ENCODE assay signal across 26 cellular contexts in genomic region chr6:67393356-67393755, GRCh38.
"Had no signal": no experiment of that assay in that cellular context is flagged by ENCODE, and none has a peak within 500 bp of the region (broad histone marks: within the 10 kb centered on the region; RNA-seq: fewer than 3 reads in every experiment).

No MANE protein-coding gene starts in this region.

- H3K36me3 ChIP-seq: esophagus squamous epithelium, gastroesophageal sphincter, heart right ventricle, left lung, lower lobe of right lung, ovary, sigmoid colon, stomach, thyroid gland had no signal

- H3K4me3 ChIP-seq: esophagus squamous epithelium, gastroesophageal sphincter, heart right ventricle, left lung, lower lobe of right lung, ovary, psoas muscle, sigmoid colon, stomach, thyroid gland had no signal

- DNase-seq: cortex of kidney; effector memory CD8-positive, alpha-beta T cell; erythroblast; esophagus squamous epithelium; foreskin keratinocyte; heart right ventricle; hippocampal formation; left cardiac atrium; left lung; lower lobe of right lung; naive thymus-derived CD8-positive, alpha-beta T cell; nephron progenitor cell; nucleus accumbens; ovary; posterior cingulate gyrus; psoas muscle; right cardiac atrium; sigmoid colon; small intestine; stimulated activated CD4-positive, alpha-beta T cell treated with anti-CD3 and anti-CD28 coated beads, Interleukin-15, amount 100 ng/mL, for 24 hours; stimulated activated CD4-positive, alpha-beta T cell treated with anti-CD3 and anti-CD28 coated beads, Interleukin-2, amount 100 ng/mL, for 48 hours; stimulated activated naive CD4-positive, alpha-beta T cell treated with Interleukin-2 at 50 U/mL for 16 hours; stomach; thyroid gland; trophoblast cell had no signal

- H3K9me3 ChIP-seq: gastroesophageal sphincter, lower lobe of right lung, ovary, psoas muscle, sigmoid colon, thyroid gland had no signal

- H3K4me1 ChIP-seq: esophagus squamous epithelium, foreskin keratinocyte, gastroesophageal sphincter, heart right ventricle, left lung, lower lobe of right lung, psoas muscle, sigmoid colon, stomach, thyroid gland had no signal

- H3K27ac ChIP-seq: esophagus squamous epithelium, foreskin keratinocyte, gastroesophageal sphincter, heart right ventricle, left lung, lower lobe of right lung, ovary, psoas muscle, sigmoid colon, stomach, thyroid gland had no signal

- ATAC-seq: effector memory CD8-positive, alpha-beta T cell; foreskin keratinocyte; gastroesophageal sphincter; heart right ventricle; left cardiac atrium; left lung; lower lobe of right lung; naive thymus-derived CD8-positive, alpha-beta T cell; psoas muscle; right cardiac atrium had no signal

- H3K27me3 ChIP-seq: esophagus squamous epithelium, foreskin keratinocyte, gastroesophageal sphincter, heart right ventricle, left lung, ovary, sigmoid colon, stomach, thyroid gland had no signal
